25 cellular contexts compared by ENCODE assay signal in genomic region chr12:68975811-68976210, GRCh38. TPM values are rescaled to one million over a fixed set of nuclear protein-coding genes. Genes with fewer than 3 reads are reported as not detected.
"Had no signal": no experiment of that assay in that cellular context is flagged by ENCODE, and none has a peak within 500 bp of the region (broad histone marks: within the 10 kb centered on the region; RNA-seq: fewer than 3 reads in every experiment).

No MANE protein-coding gene starts in this region.

- H3K9me3 ChIP-seq: esophagus muscularis mucosa, gastroesophageal sphincter, heart left ventricle, left ventricle myocardium inferior, right atrium auricular region had no signal

- H3K36me3 ChIP-seq: brain microvascular endothelial cell, esophagus muscularis mucosa, gastroesophageal sphincter, heart left ventricle, left ventricle myocardium inferior, right atrium auricular region had no signal

- DNase-seq: activated CD4-positive, alpha-beta T cell treated with anti-CD3 and anti-CD28 coated beads, Interleukin-2, amount 50 U/mL, for 1 hour; activated CD8-positive, alpha-beta memory T cell treated with anti-CD3 and anti-CD28 coated beads, Interleukin-2, amount 50 U/mL, for 4 hours; activated effector memory CD4-positive, alpha-beta T cell treated with Interleukin-2 at 50 U/mL for 16 hours; activated naive CD4-positive, alpha-beta T cell treated with anti-CD3 and anti-CD28 coated beads, Interleukin-2, amount 10 ng/mL, durations not matched to agents 7 days and 5 days; activated naive CD8-positive, alpha-beta T cell treated with anti-CD3 and anti-CD28 coated beads, Interleukin-2, amount 50 U/mL, for 24 hours; activated T-cell treated with anti-CD3 and anti-CD28 coated beads, Interleukin-2, amount 50 U/mL, for 48 hours; aorta; brain microvascular endothelial cell; effector CD4-positive, alpha-beta T cell; heart left ventricle; left ventricle myocardium inferior; mammary epithelial cell; midbrain; occipital lobe; posterior cingulate gyrus; stimulated activated CD4-positive, alpha-beta T cell treated with anti-CD3 and anti-CD28 coated beads, Interleukin-2, amount 100 ng/mL, for 48 hours; T1000; trophoblast cell had no signal

- H3K4me3 ChIP-seq: coronary artery, esophagus muscularis mucosa, gastroesophageal sphincter, heart left ventricle, left ventricle myocardium inferior, right atrium auricular region, skin epidermis had no signal

- H3K27ac ChIP-seq: brain microvascular endothelial cell, coronary artery, esophagus muscularis mucosa, gastroesophageal sphincter, heart left ventricle, left ventricle myocardium inferior, right atrium auricular region, skin epidermis had no signal

- H3K27me3 ChIP-seq: brain microvascular endothelial cell, esophagus muscularis mucosa, gastroesophageal sphincter, heart left ventricle, right atrium auricular region had no signal

- ATAC-seq: activated CD4-positive, CD25-positive, alpha-beta regulatory T cell treated with anti-CD3 and anti-CD28 coated beads, Interleukin-2, amount 50 U/mL, for 24 hours; activated naive CD8-positive, alpha-beta T cell treated with anti-CD3 and anti-CD28 coated beads, Interleukin-2, amount 50 U/mL, for 24 hours; gastroesophageal sphincter; heart left ventricle had no signal

RNA-seq across cellular contexts. Expression of gene CPM, which starts 42.8 kb away (rescaled TPM):
- polyA plus RNA-seq: neural cell had no signal
